ENCODE assay signal across 29 cellular contexts in genomic region chr5:130155395-130155794, GRCh38.
DNase-seq lines count a peak whose midpoint lies in the region; ATAC-seq and TF ChIP-seq lines count a peak whose summit lies in the region.
"Had no signal": no experiment of that assay in that cellular context is flagged by ENCODE, and none has a peak within 500 bp of the region (broad histone marks: within the 10 kb centered on the region; RNA-seq: fewer than 3 reads in every experiment).

No MANE protein-coding gene starts in this region.

- no peaks in the 10 kb centered on the region for H3K9me3 Mint-ChIP-seq in neural progenitor cell
- H3K9me3 Mint-ChIP-seq: activated T-cell treated with anti-CD3 and anti-CD28 coated beads, Interleukin-2, amount 50 U/mL, for 24 hours had no signal

- H3K4me2 ChIP-seq in neural progenitor cell: peak overlapping the region; percentile 21

- H2AFZ ChIP-seq in neural progenitor cell (replicated peaks): no peak overlapping the region

- TF ChIP-seq CTCF in cardiac muscle cell (IDR thresholded peaks at IDR 0.05; ENCODE audit: low read depth, low read length) (no peak), heart right ventricle (IDR thresholded peaks at IDR 0.05) (no peak), dorsolateral prefrontal cortex (IDR thresholded peaks at IDR 0.05 in 54 of 56, conservative IDR thresholded peaks at IDR 0.05 in 2 of 56; ENCODE audit: low read depth in 1 of 56, partially characterized antibody in 56 of 56) (no peak), neural progenitor cell (IDR thresholded peaks at IDR 0.05) (no peak)

- no peak overlapping the region for H3K4me3 ChIP-seq in cardiac muscle cell
- H3K4me3 ChIP-seq in heart right ventricle: no peak overlapping the region
- no peak overlapping the region for H3K4me3 ChIP-seq in dorsolateral prefrontal cortex
- no peak overlapping the region for H3K4me3 ChIP-seq in neural progenitor cell
- H3K4me3 ChIP-seq: body of pancreas, lung, prostate gland had no signal

- no peak overlapping the region for H3K9ac ChIP-seq in neural progenitor cell

- no peaks in the 10 kb centered on the region for H4K20me1 ChIP-seq in neural progenitor cell (ENCODE audit: low read depth)

- H3K4me1 ChIP-seq in cardiac muscle cell (ENCODE audit: low read depth) (peaks cover 12% of the 10 kb centered on the region), heart right ventricle (peaks cover 0 to 6% (median 0%) of the 10 kb centered on the region in 9 donors), neural progenitor cell (peaks cover 9% of the 10 kb centered on the region)
- H3K4me1 ChIP-seq: body of pancreas, prostate gland had no signal

- H3K27me3 Mint-ChIP-seq in neural progenitor cell (ENCODE audit: insufficient read depth, low read depth): no peaks in the 10 kb centered on the region
- H3K27me3 Mint-ChIP-seq: activated T-cell treated with anti-CD3 and anti-CD28 coated beads, Interleukin-2, amount 50 U/mL, for 24 hours; CD4-positive, CD25-positive, alpha-beta regulatory T cell; T-helper 17 cell had no signal

- no peaks in the 10 kb centered on the region for H3K9me3 ChIP-seq in cardiac muscle cell (ENCODE audit: low read depth)
- H3K9me3 ChIP-seq in heart right ventricle: no peaks in the 10 kb centered on the region
- H3K9me3 ChIP-seq in neural progenitor cell (ENCODE audit: low read depth): no peaks in the 10 kb centered on the region
- H3K9me3 ChIP-seq: body of pancreas, prostate gland had no signal

- H3K27ac Mint-ChIP-seq in neural progenitor cell: no peak overlapping the region
- H3K27ac Mint-ChIP-seq: activated CD4-positive, alpha-beta T cell treated with anti-CD3 and anti-CD28 coated beads for 36 hours; activated T-cell treated with anti-CD3 and anti-CD28 coated beads, Interleukin-2, amount 50 U/mL, for 24 hours; CD4-positive, CD25-positive, alpha-beta regulatory T cell; T-helper 17 cell had no signal

- ATAC-seq in heart right ventricle: no peak
- ATAC-seq in GM21737 (IDR thresholded peaks at IDR 0.05; ENCODE audit: unreplicated experiment): no peak
- ATAC-seq in GM21447 (IDR thresholded peaks at IDR 0.05; ENCODE audit: unreplicated experiment): no peak
- ATAC-seq in HG03378 (IDR thresholded peaks at IDR 0.05; ENCODE audit: unreplicated experiment): no peak
- no peak for ATAC-seq in HG02678 (IDR thresholded peaks at IDR 0.05; ENCODE audit: unreplicated experiment)
- ATAC-seq: activated CD4-positive, alpha-beta T cell treated with anti-CD3 and anti-CD28 coated beads for 36 hours; body of pancreas; sciatic nerve; SK-N-SH treated with all-trans-retinoic acid at 6 μM for 48 hours; T-helper 17 cell had no signal

- H3K4me1 Mint-ChIP-seq in neural progenitor cell: peaks cover 5% of the 10 kb centered on the region
- H3K4me1 Mint-ChIP-seq: activated CD4-positive, alpha-beta T cell treated with anti-CD3 and anti-CD28 coated beads for 36 hours; T-helper 17 cell had no signal

- no peaks in the 10 kb centered on the region for H3K79me2 ChIP-seq in neural progenitor cell (ENCODE audit: low read depth)

- WGBS in heart right ventricle, 2 donors: 24 to 25% methylated on average over 4 of the region's 4 CpGs

- H3K27me3 ChIP-seq in cardiac muscle cell (no peaks in the 10 kb centered on the region), heart right ventricle (no peaks in the 10 kb centered on the region), dorsolateral prefrontal cortex (no peaks in the 10 kb centered on the region), neural progenitor cell (no peaks in the 10 kb centered on the region)
- H3K27me3 ChIP-seq: body of pancreas had no signal

- no peaks in the 10 kb centered on the region for H3K36me3 ChIP-seq in cardiac muscle cell
- no peaks in the 10 kb centered on the region for H3K36me3 ChIP-seq in heart right ventricle
- H3K36me3 ChIP-seq in neural progenitor cell: no peaks in the 10 kb centered on the region
- H3K36me3 ChIP-seq: prostate gland had no signal

- peak in 1 of 2 donors; percentile 1 for DNase-seq in cardiac muscle cell (ENCODE audit: low read depth in 1 of 2, low spot score in 1 of 2)
- no peak for DNase-seq in heart right ventricle
- DNase-seq in dorsolateral prefrontal cortex: no peak
- DNase-seq in neural progenitor cell (ENCODE audit: low spot score): peak; percentile 2
- DNase-seq: 8988T; activated CD4-positive, alpha-beta T cell treated with anti-CD3 and anti-CD28 coated beads for 36 hours; activated CD8-positive, alpha-beta memory T cell treated with anti-CD3 and anti-CD28 coated beads for 24 hours; activated gamma-delta T cell; activated T-cell treated with anti-CD3 and anti-CD28 coated beads, Interleukin-2, amount 50 U/mL, for 24 hours; body of pancreas; CD4-positive, CD25-positive, alpha-beta regulatory T cell; effector CD4-positive, alpha-beta T cell; glutamatergic neuron; Kasumi-1; kidney glomerular epithelial cell; NCI-H1436 treated with DMSO at 0.1 percent for 48 hours; NCI-H2107; NCI-H446 treated with DMSO at 0.1 percent for 48 hours; stimulated activated naive CD4-positive, alpha-beta T cell; T-helper 17 cell had no signal

- H3F3A ChIP-seq in neural progenitor cell (ENCODE audit: low read depth): no peaks in the 10 kb centered on the region

- H3K4me3 Mint-ChIP-seq in neural progenitor cell: no peak overlapping the region
- H3K4me3 Mint-ChIP-seq: activated CD4-positive, alpha-beta T cell treated with anti-CD3 and anti-CD28 coated beads for 36 hours; activated T-cell treated with anti-CD3 and anti-CD28 coated beads, Interleukin-2, amount 50 U/mL, for 24 hours; CD4-positive, CD25-positive, alpha-beta regulatory T cell; T-helper 17 cell had no signal

- H3K36me3 Mint-ChIP-seq in neural progenitor cell: no peaks in the 10 kb centered on the region
- H3K36me3 Mint-ChIP-seq: CD4-positive, CD25-positive, alpha-beta regulatory T cell had no signal

- intact Hi-C loops in heart right ventricle (cut with DNase I) (no loop called here), dorsolateral prefrontal cortex (cut with DNase I) (loop anchor here in 1 of 2 donors (10.0 kb wide), 1 partner anchor 241 kb away; no protein-coding TSS in a partner anchor)

- H3K27ac ChIP-seq in cardiac muscle cell (peak overlapping the region; percentile 38), heart right ventricle (no peak overlapping the region), dorsolateral prefrontal cortex (peak overlapping the region in 55 of 59 donors; percentile 5 to 81 (median 59)), neural progenitor cell (no peak overlapping the region)
- H3K27ac ChIP-seq: body of pancreas, prostate gland, RWPE1 had no signal

Comparison
In these comparisons a context has a peak if more than half of its experiments do, and no peak if none do; other contexts are left out.
1. H3K27ac ChIP-seq: peak in cardiac muscle cell (single experiment) and dorsolateral prefrontal cortex (55 of 59); none in heart right ventricle (0 of 10) and neural progenitor cell (single experiment).